ENCODE assay signal across 10 cellular contexts in genomic region chr5:59351076-59351794, GRCh38.
A peak's percentile ranks its signal among the peaks of the same experiment; 100 is the strongest.
DNase-seq lines count a peak whose midpoint lies in the region; ATAC-seq and TF ChIP-seq lines count a peak whose summit lies in the region.
"Had no signal": no experiment of that assay in that cellular context is flagged by ENCODE, and none has a peak within 500 bp of the region (broad histone marks: within the 10 kb centered on the region; RNA-seq: fewer than 3 reads in every experiment).

No MANE protein-coding gene starts in this region.

- H2AFZ ChIP-seq in PC-9 = no peak overlapping the region
- H2AFZ ChIP-seq: GM23248 had no signal

- no peaks in the 10 kb centered on the region for H3K79me2 ChIP-seq in PC-9 (ENCODE audit: low read depth)

- H3K27me3 ChIP-seq in esophagus squamous epithelium (no peaks in the 10 kb centered on the region), PC-9 (ENCODE audit: insufficient read depth, low read depth) (no peaks in the 10 kb centered on the region)

- no TSS peak for BruUV-seq in PC-9 (replicated peaks; lab: Mats Ljungman, UMichigan)

- no peak for ATAC-seq in HG02623 (IDR thresholded peaks at IDR 0.05; ENCODE audit: unreplicated experiment)

- TF ChIP-seq POLR2A in esophagus squamous epithelium (IDR thresholded peaks at IDR 0.05) = no peak

- CTCF ChIA-PET in RWPE1 (lab: Yijun Ruan, JAX) (interaction anchor here (0.6 to 1.5 kb wide), 2 partner anchors 130 to 170 kb away, joined by 4 read pairs; no protein-coding TSS in a partner anchor), PC-9 (lab: Charles Lee) (no interaction called here)

- no peak overlapping the region for H3K4me2 ChIP-seq in PC-9

- H3K27ac ChIP-seq in esophagus squamous epithelium = peak overlapping the region in 3 of 4 donors; percentile 47 to 58 (median 57)
- H3K27ac ChIP-seq in RWPE1 = no peak overlapping the region
- no peak overlapping the region for H3K27ac ChIP-seq in PC-9
- H3K27ac ChIP-seq: GM23248, WERI-Rb-1 had no signal

- intact Hi-C loops in esophagus squamous epithelium (cut with DNase I) = no loop called here
- intact Hi-C loops in PC-9 (cut with micrococcal nuclease; ENCODE audit: unreplicated experiment) = no loop called here

- H3F3A ChIP-seq in PC-9 (ENCODE audit: insufficient read depth, low read depth) = no peaks in the 10 kb centered on the region

- 49 to 55% methylated on average over 4 of the region's 4 CpGs for WGBS in esophagus squamous epithelium, 2 donors

- H3K9me3 ChIP-seq in esophagus squamous epithelium (no peaks in the 10 kb centered on the region), PC-9 (ENCODE audit: insufficient read depth, low read depth) (no peaks in the 10 kb centered on the region)

- no peaks in the 10 kb centered on the region for H3K9me2 ChIP-seq in PC-9 (ENCODE audit: insufficient read depth)

- no peaks in the 10 kb centered on the region for H4K20me1 ChIP-seq in PC-9 (ENCODE audit: insufficient read depth)

- peak in 1 of 6 experiments; percentile 12 for TF ChIP-seq CTCF in esophagus squamous epithelium (IDR thresholded peaks at IDR 0.05)
- no peak for TF ChIP-seq CTCF in RWPE1 (conservative IDR thresholded peaks at IDR 0.05; ENCODE audit: low read depth)
- no peak for TF ChIP-seq CTCF in PC-9 (conservative IDR thresholded peaks at IDR 0.05)

- H3K4me3 ChIP-seq in esophagus squamous epithelium (no peak overlapping the region), PC-9 (no peak overlapping the region)
- H3K4me3 ChIP-seq: GM23248 had no signal

- peak; percentile 88 for DNase-seq in NCI-H69 (lab: John Stamatoyannopoulos, UW)
- DNase-seq in esophagus squamous epithelium (lab: John Stamatoyannopoulos, UW) = no peak
- DNase-seq in medulla oblongata (ENCODE audit: extremely low spot score) = peak; percentile 82
- peak; percentile 82 for DNase-seq in superior temporal gyrus (ENCODE audit: extremely low spot score)
- DNase-seq in RWPE1 (ENCODE audit: low spot score) = no peak
- DNase-seq in PC-9 = no peak
- DNase-seq: activated T-cell treated with anti-CD3 and anti-CD28 coated beads, Interleukin-2, amount 50 U/mL, for 1 hour; GM23248; WERI-Rb-1 had no signal

- POLR2A ChIA-PET in RWPE1 (lab: Yijun Ruan, JAX; ENCODE audit: low non-redundant PET) = no interaction called here
- POLR2A ChIA-PET in PC-9 (lab: Charles Lee; ENCODE audit: unreplicated experiment) = no interaction called here

- H3K36me3 ChIP-seq in esophagus squamous epithelium = no peaks in the 10 kb centered on the region
- H3K36me3 ChIP-seq in PC-9 (ENCODE audit: low read depth) = no peaks in the 10 kb centered on the region
- H3K36me3 ChIP-seq: WERI-Rb-1 had no signal

- peaks cover 0 to 12% (median 0%) of the 10 kb centered on the region in 3 donors for H3K4me1 ChIP-seq in esophagus squamous epithelium
- no peaks in the 10 kb centered on the region for H3K4me1 ChIP-seq in PC-9 (replicated peaks; ENCODE audit: insufficient read depth)

Comparison
In these comparisons a context has a peak if more than half of its experiments do, and no peak if none do; other contexts are left out.
1. DNase-seq: peak in NCI-H69 (single experiment), medulla oblongata (single experiment) and superior temporal gyrus (single experiment); none in esophagus squamous epithelium (single experiment), RWPE1 (single experiment) and PC-9 (0 of 2).
2. H3K27ac ChIP-seq: peak in esophagus squamous epithelium (3 of 4); none in RWPE1 (single experiment) and PC-9 (single experiment).